In the genomic region with DNA sequence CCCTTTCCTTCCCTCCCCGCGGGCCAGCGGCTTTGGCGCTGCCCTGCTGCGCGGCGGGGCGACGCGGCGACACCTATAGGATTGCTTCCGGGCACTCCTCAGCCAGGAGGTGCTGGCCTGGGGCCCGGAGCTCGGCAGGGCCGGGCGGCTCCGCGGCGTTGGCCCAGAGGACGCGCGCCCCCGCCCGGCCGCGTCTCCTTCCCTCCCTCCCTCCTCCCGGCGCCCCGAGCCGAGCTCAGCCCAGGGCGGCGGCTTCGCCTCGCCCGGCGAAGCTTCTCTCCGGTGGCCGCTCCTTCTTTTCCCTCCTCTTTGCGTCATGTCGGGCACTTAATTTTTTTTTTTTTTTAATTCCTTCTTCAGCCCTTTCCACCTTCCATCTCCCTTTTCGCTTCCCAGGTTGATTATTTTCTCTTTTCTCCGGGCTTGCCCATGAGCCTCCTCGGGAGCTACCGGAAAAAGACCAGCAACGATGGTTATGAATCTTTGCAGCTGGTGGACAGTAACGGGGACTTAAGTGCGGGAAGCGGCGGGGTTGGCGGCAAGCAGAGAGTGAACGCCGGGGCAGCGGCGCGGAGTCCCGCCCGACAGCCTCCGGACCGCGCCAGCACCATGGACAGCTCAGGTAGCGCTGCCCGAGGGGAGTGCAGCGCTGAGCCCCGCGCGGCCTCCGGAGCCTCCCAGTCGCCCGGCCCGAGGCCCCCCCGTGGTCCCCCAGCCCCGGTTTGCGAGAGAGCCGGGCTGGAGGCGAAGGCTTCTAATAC, we compare ENCODE assay signal across 8 cellular contexts. TPM values are rescaled to one million over a fixed set of nuclear protein-coding genes. Genes with fewer than 3 reads are reported as not detected.
DNase-seq lines count a peak whose midpoint lies in the region; ATAC-seq and TF ChIP-seq lines count a peak whose summit lies in the region.

A gene (plus strand): TSS at position 227 of the 761 bp plus-strand sequence. CDS start 203 bp downstream, at position 430.

- H3K4me1 Mint-ChIP-seq in nephron: peaks cover 19% of the 10 kb centered on the region

- TF ChIP-seq CTCF in foreskin keratinocyte (conservative IDR thresholded peaks at IDR 0.05): no peak
- no peak for TF ChIP-seq CTCF in nephron (IDR thresholded peaks at IDR 0.05; ENCODE audit: unreplicated experiment in 3 of 3)

- no peaks in the 10 kb centered on the region for H3K36me3 Mint-ChIP-seq in nephron (ENCODE audit: low read depth)

- H3K27ac ChIP-seq in foreskin keratinocyte: no peak within 1 kb of the TSS

- peaks cover 37% of the 10 kb centered on the region for H3K27me3 ChIP-seq in foreskin keratinocyte

- peak within 1 kb of the TSS in 1 of 3 experiments; percentile 53 for H3K27ac Mint-ChIP-seq in nephron

- H3K9me3 Mint-ChIP-seq in nephron: no peaks in the 10 kb centered on the region

- H3K27me3 Mint-ChIP-seq in nephron (ENCODE audit: low read depth): peaks cover 72% of the 10 kb centered on the region

- no peaks in the 10 kb centered on the region for H3K4me1 ChIP-seq in foreskin keratinocyte

- peak within 1 kb of the TSS; percentile 87 to 89 (median 88) for H3K4me3 Mint-ChIP-seq in nephron

- DNase-seq in ELF-1 (ENCODE audit: low read depth, low spot score) (peak; percentile 93), HUDEP-2 (lab: John Stamatoyannopoulos, UW; ENCODE audit: unreplicated experiment in 76 of 76) (peak in 72 of 76 experiments; percentile 16 to 87 (median 71)), SHP77 (lab: John Stamatoyannopoulos, UW) (peak; percentile 86 to 87), foreskin keratinocyte (peak; percentile 16 to 55), stromal cell of bone marrow (ENCODE audit: low read depth) (peak; percentile 37)
- DNase-seq in activated naive CD4-positive, alpha-beta T cell treated with Interleukin-2 at 50 U/mL for 16 hours: peak; percentile 45

- peak; percentile 97 for ATAC-seq in foreskin keratinocyte
- ATAC-seq in GM21529 (IDR thresholded peaks at IDR 0.05; ENCODE audit: unreplicated experiment): no peak

RNA-seq across cellular contexts. Expression of the gene that starts here (rescaled TPM):
- total RNA-seq in foreskin keratinocyte: 5.1 and 5.8 TPM in 2 replicates
- polyA plus RNA-seq in foreskin keratinocyte: 0.75 and 1.1 TPM in 2 replicates

Comparison
In these comparisons a context has a peak if more than half of its experiments do, and no peak if none do; other contexts are left out.
1. DNase-seq: peak in every context shown above with its lines; median percentile 93 in ELF-1; 86 in SHP77; 71 in HUDEP-2; 45 in activated naive CD4-positive, alpha-beta T cell treated with Interleukin-2 at 50 U/mL for 16 hours; 37 in stromal cell of bone marrow; 36 in foreskin keratinocyte.